In genomic region chr22:17962168-17962567, GRCh38 we compare ENCODE assay signal across 15 cellular contexts.
A peak's percentile ranks its signal among the peaks of the same experiment; 100 is the strongest.
DNase-seq lines count a peak whose midpoint lies in the region; ATAC-seq and TF ChIP-seq lines count a peak whose summit lies in the region.
"Had no signal": no experiment of that assay in that cellular context is flagged by ENCODE, and none has a peak within 500 bp of the region (broad histone marks: within the 10 kb centered on the region; RNA-seq: fewer than 3 reads in every experiment).

No MANE protein-coding gene starts in this region.

- ATAC-seq in stimulated activated naive CD8-positive, alpha-beta T cell treated with anti-CD3 and anti-CD28 coated beads, Interleukin-15, Interleukin-2, amounts not matched to agents 100 U/mL and 50 U/mL, for 24 hours, result no peak
- no peak for ATAC-seq in activated B cell treated with CpG ODN at 0.5 μM for 24 hours (ENCODE audit: low read depth)
- no peak for ATAC-seq in HG02973 (IDR thresholded peaks at IDR 0.05; ENCODE audit: unreplicated experiment)

- intact Hi-C loops in activated B cell treated with CpG ODN at 0.5 μM for 24 hours (cut with micrococcal nuclease), result no loop called here

- H3K36me3 Mint-ChIP-seq in stimulated activated naive CD8-positive, alpha-beta T cell treated with anti-CD3 and anti-CD28 coated beads, Interleukin-15, Interleukin-2, amounts not matched to agents 100 ng/mL and 50 ng/mL, for 24 hours (ENCODE audit: low read depth), result peaks cover 3% of the 10 kb centered on the region
- H3K36me3 Mint-ChIP-seq in activated B cell treated with CpG ODN at 0.5 μM for 24 hours (ENCODE audit: low read depth) (peaks cover 47% of the 10 kb centered on the region), nephron (ENCODE audit: low read depth) (no peaks in the 10 kb centered on the region)

- H3K27ac Mint-ChIP-seq in stimulated activated naive CD8-positive, alpha-beta T cell treated with anti-CD3 and anti-CD28 coated beads, Interleukin-15, Interleukin-2, amounts not matched to agents 100 ng/mL and 50 ng/mL, for 24 hours, result peak overlapping the region; percentile 33
- peak overlapping the region; percentile 26 for H3K27ac Mint-ChIP-seq in activated B cell treated with CpG ODN at 0.5 μM for 24 hours
- H3K27ac Mint-ChIP-seq in nephron, result peak overlapping the region; percentile 6 to 26 (median 6)

- H3K4me1 Mint-ChIP-seq in stimulated activated naive CD8-positive, alpha-beta T cell treated with anti-CD3 and anti-CD28 coated beads, Interleukin-15, Interleukin-2, amounts not matched to agents 100 ng/mL and 50 ng/mL, for 24 hours (ENCODE audit: low read depth), result peaks cover 38% of the 10 kb centered on the region
- H3K4me1 Mint-ChIP-seq in activated B cell treated with CpG ODN at 0.5 μM for 24 hours, result peaks cover 90% of the 10 kb centered on the region
- H3K4me1 Mint-ChIP-seq in nephron, result peaks cover 73% of the 10 kb centered on the region

- H3K9me3 Mint-ChIP-seq in stimulated activated naive CD8-positive, alpha-beta T cell treated with anti-CD3 and anti-CD28 coated beads, Interleukin-15, Interleukin-2, amounts not matched to agents 100 ng/mL and 50 ng/mL, for 24 hours, result no peaks in the 10 kb centered on the region
- H3K9me3 Mint-ChIP-seq in activated B cell treated with CpG ODN at 0.5 μM for 24 hours (no peaks in the 10 kb centered on the region), nephron (no peaks in the 10 kb centered on the region)
- H3K9me3 Mint-ChIP-seq: CD4-positive, CD25-positive, alpha-beta regulatory T cell had no signal

- TF ChIP-seq CTCF in activated B cell treated with CpG ODN at 0.5 μM for 24 hours (IDR thresholded peaks at IDR 0.05) (no peak), nephron (IDR thresholded peaks at IDR 0.05; ENCODE audit: unreplicated experiment in 3 of 3) (no peak)

- DNase-seq in stimulated activated naive CD8-positive, alpha-beta T cell treated with anti-CD3 and anti-CD28 coated beads, Interleukin-15, Interleukin-2, amounts not matched to agents 100 U/mL and 50 U/mL, for 24 hours, result no peak
- no peak for DNase-seq in activated B cell treated with CpG ODN at 0.5 μM for 24 hours
- DNase-seq in germinal center (ENCODE audit: low spot score), result no peak
- no peak for DNase-seq in iPS-NIHi11 (ENCODE audit: low spot score)
- DNase-seq: CD4-positive, CD25-positive, alpha-beta regulatory T cell; DMS79 treated with DMSO at 0.1 percent for 48 hours; NCI-H1048; NCI-H1436 treated with DMSO at 0.1 percent for 48 hours; NCI-H2081; NCI-H748 treated with DMSO at 0.1 percent for 48 hours; OCI-M1; SJCRH30 had no signal

- H3K4me3 Mint-ChIP-seq in stimulated activated naive CD8-positive, alpha-beta T cell treated with anti-CD3 and anti-CD28 coated beads, Interleukin-15, Interleukin-2, amounts not matched to agents 100 ng/mL and 50 ng/mL, for 24 hours, result no peak overlapping the region
- H3K4me3 Mint-ChIP-seq in activated B cell treated with CpG ODN at 0.5 μM for 24 hours (no peak overlapping the region), nephron (no peak overlapping the region)
- H3K4me3 Mint-ChIP-seq: CD4-positive, CD25-positive, alpha-beta regulatory T cell had no signal

- CTCF ChIA-PET in activated B cell treated with CpG ODN at 0.5 μM for 24 hours (lab: Charles Lee), result interaction anchor here (2.3 kb wide), 1 partner anchor 114 kb away, joined by 6 read pairs; no protein-coding TSS in a partner anchor

- POLR2A ChIA-PET in activated B cell treated with CpG ODN at 0.5 μM for 24 hours (lab: Charles Lee), result interaction anchor here (0.6 to 0.9 kb wide), 2 partner anchors 12 to 110 kb away, joined by 4 to 5 read pairs; no protein-coding TSS in a partner anchor

- H3K27me3 Mint-ChIP-seq in stimulated activated naive CD8-positive, alpha-beta T cell treated with anti-CD3 and anti-CD28 coated beads, Interleukin-15, Interleukin-2, amounts not matched to agents 100 ng/mL and 50 ng/mL, for 24 hours, result no peaks in the 10 kb centered on the region
- H3K27me3 Mint-ChIP-seq in activated B cell treated with CpG ODN at 0.5 μM for 24 hours, result no peaks in the 10 kb centered on the region
- no peaks in the 10 kb centered on the region for H3K27me3 Mint-ChIP-seq in nephron (ENCODE audit: low read depth)
- H3K27me3 Mint-ChIP-seq: CD4-positive, CD25-positive, alpha-beta regulatory T cell had no signal
